10 cellular contexts compared by ENCODE assay signal in the genomic region with DNA sequence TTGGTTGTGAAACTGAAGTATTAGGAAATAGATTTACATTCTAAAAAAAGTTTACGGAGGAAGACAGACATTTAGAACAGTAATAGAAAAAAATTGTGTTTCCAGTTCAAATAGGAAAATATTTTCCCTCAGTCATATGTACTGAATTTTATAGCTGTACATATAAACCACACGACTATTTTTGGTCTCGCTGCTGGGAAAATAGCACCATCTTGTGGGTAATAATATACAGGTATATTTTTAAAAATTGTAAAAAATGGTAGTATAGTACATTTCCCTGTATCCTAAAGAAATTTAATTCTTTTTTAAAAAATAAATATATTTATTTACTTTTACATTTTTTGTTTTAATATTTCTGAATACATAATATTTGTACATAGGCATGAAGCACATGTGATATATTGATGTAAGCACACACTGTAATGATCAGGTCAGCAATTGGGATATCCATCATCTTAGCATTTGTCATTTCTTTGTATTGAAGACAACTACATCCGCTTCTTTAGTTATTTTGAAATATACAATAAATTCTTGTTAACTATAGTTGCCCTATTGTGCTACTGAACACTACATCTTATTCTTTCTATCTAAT.
DNase-seq lines count a peak whose midpoint lies in the region; ATAC-seq, FAIRE-seq and TF ChIP-seq lines count a peak whose summit lies in the region.
"Had no signal": no experiment of that assay in that cellular context is flagged by ENCODE, and none has a peak within 500 bp of the region (broad histone marks: within the 10 kb centered on the region; RNA-seq: fewer than 3 reads in every experiment).

No MANE protein-coding gene starts in this region.

- peak; percentile 8 to 40 for TF ChIP-seq CTCF in fibroblast of lung (conservative IDR thresholded peaks at IDR 0.05 in 1 of 2, IDR thresholded peaks at IDR 0.05 in 1 of 2; ENCODE audit: low read depth in 1 of 2, low read length in 2 of 2)
- peak in 1 of 3 experiments; percentile 23 for TF ChIP-seq CTCF in ascending aorta (IDR thresholded peaks at IDR 0.05)

- H3K4me1 ChIP-seq in fibroblast of lung (ENCODE audit: control insufficient read depth, extremely low read depth, insufficient read depth, low read length) (no peaks in the 10 kb centered on the region), ascending aorta (no peaks in the 10 kb centered on the region)

- H2AFZ ChIP-seq in fibroblast of lung (ENCODE audit: low read length) = no peak overlapping the region

- H3K27ac ChIP-seq in fibroblast of lung (ENCODE audit: insufficient read depth, low read length) = no peak overlapping the region
- H3K27ac ChIP-seq in ascending aorta = no peak overlapping the region

- intact Hi-C loops in ascending aorta (cut with DNase I) = no loop called here

- ATAC-seq in GM18870 (IDR thresholded peaks at IDR 0.05; ENCODE audit: unreplicated experiment) (peak; percentile 45), HG03025 (IDR thresholded peaks at IDR 0.05; ENCODE audit: low FRiP score, unreplicated experiment) (no peak), GM18498 (IDR thresholded peaks at IDR 0.05; ENCODE audit: unreplicated experiment) (no peak)

- H3K36me3 ChIP-seq in fibroblast of lung (ENCODE audit: control insufficient read depth, insufficient read depth, low read length) = no peaks in the 10 kb centered on the region
- H3K36me3 ChIP-seq in ascending aorta = no peaks in the 10 kb centered on the region

- H3K4me3 ChIP-seq in fibroblast of lung (replicated peaks in 1 of 4; ENCODE audit: control extremely low read depth in 1 of 4, insufficient read depth in 1 of 4, low read depth in 3 of 4, low read length in 4 of 4) (no peak overlapping the region), ascending aorta (no peak overlapping the region)

- FAIRE-seq in A204.1 (lab: Jason Lieb, UNC) = peak; percentile 97
- FAIRE-seq: keratinocyte had no signal

- H3K4me2 ChIP-seq in fibroblast of lung (ENCODE audit: extremely low read depth, insufficient read depth, low read length) = no peak overlapping the region

- H4K20me1 ChIP-seq in fibroblast of lung (ENCODE audit: control insufficient read depth, extremely low read depth, insufficient read depth, low read length) = no peaks in the 10 kb centered on the region

- no peaks in the 10 kb centered on the region for H3K79me2 ChIP-seq in fibroblast of lung (ENCODE audit: control insufficient read depth, insufficient read depth, low read length)

- no peaks in the 10 kb centered on the region for H3K27me3 ChIP-seq in fibroblast of lung (ENCODE audit: control insufficient read depth, insufficient read depth, low read length)
- no peaks in the 10 kb centered on the region for H3K27me3 ChIP-seq in ascending aorta

- no peak overlapping the region for H3K9ac ChIP-seq in fibroblast of lung (ENCODE audit: insufficient read depth, low read length)

- peak; percentile 46 for DNase-seq in NCI-H748 (lab: John Stamatoyannopoulos, UW; ENCODE audit: unreplicated experiment)
- peak in 1 of 2 donors; percentile 36 for DNase-seq in fibroblast of lung (ENCODE audit: low read depth in 2 of 2)
- DNase-seq in ascending aorta (ENCODE audit: low spot score in 2 of 2) = no peak
- DNase-seq in stimulated activated naive CD4-positive, alpha-beta T cell (lab: John Stamatoyannopoulos, UW) = no peak
- DNase-seq: T-helper 2 cell had no signal

- no peaks in the 10 kb centered on the region for H3K9me3 ChIP-seq in fibroblast of lung (ENCODE audit: control insufficient read depth, insufficient read depth, low read depth, low read length)
- H3K9me3 ChIP-seq in ascending aorta = no peaks in the 10 kb centered on the region
